In the genomic region with DNA sequence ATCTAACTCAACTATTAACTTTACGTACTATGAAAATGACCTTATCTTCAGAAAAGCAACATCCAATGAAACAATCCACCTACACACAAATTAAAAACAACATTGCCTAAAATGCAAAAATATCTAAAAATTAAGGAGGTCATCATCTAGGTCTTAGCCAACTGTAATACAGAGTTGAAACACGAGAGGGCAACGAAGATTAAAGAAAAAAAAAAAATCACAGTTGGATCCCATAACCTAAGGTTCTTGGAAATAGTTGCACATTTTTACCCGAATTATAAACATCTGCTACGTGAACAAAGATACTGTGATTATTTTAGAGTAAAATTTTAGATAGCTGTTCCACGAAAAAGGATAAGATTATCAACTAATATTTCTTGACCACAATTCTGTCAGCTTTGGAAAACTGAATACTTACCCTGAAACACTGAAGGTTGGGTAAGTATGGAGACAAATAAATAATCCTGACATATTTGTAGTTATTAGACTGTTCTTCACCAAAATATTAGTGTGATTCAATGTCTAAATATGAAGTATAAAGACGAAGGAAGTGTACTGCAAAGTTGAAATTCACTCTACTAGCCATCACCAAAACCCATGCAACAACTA, we compare ENCODE assay signal across 8 cellular contexts.
DNase-seq lines count a peak whose midpoint lies in the region; ATAC-seq, FAIRE-seq and TF ChIP-seq lines count a peak whose summit lies in the region.

No MANE protein-coding gene starts in this region.

- CTCF ChIA-PET in A673 (lab: Charles Lee): interaction anchor here (0.7 kb wide), 2 partner anchors 121 to 209 kb away, joined by 3 read pairs; no protein-coding TSS in a partner anchor

- no peaks in the 10 kb centered on the region for H3K9me3 ChIP-seq in A673 (ENCODE audit: low read depth, low read length, poor library complexity, severe bottlenecking)
- H3K9me3 ChIP-seq in psoas muscle: no peaks in the 10 kb centered on the region

- peaks cover 10% of the 10 kb centered on the region for H3K36me3 ChIP-seq in A673 (ENCODE audit: insufficient read depth, low read length, poor library complexity, severe bottlenecking)
- H3K36me3 ChIP-seq in psoas muscle (ENCODE audit: insufficient read depth in 1 of 2, low read depth in 1 of 2): peaks cover 0 to 44% of the 10 kb centered on the region in 2 donors

- H3K4me3 ChIP-seq in A673 (ENCODE audit: low read depth, low read length, poor library complexity, severe bottlenecking): no peak overlapping the region
- H3K4me3 ChIP-seq in fibroblast of pulmonary artery (replicated peaks; ENCODE audit: low read depth, low read length): no peak overlapping the region
- no peak overlapping the region for H3K4me3 ChIP-seq in psoas muscle

- DNase-seq in A673 (ENCODE audit: low spot score) (peak; percentile 60), GM12891 (ENCODE audit: insufficient read length, low spot score) (no peak), RKO (ENCODE audit: low spot score) (peak; percentile 57), fibroblast of pulmonary artery (ENCODE audit: low read depth) (peak; percentile 69), psoas muscle (no peak), activated gamma-delta T cell (lab: John Stamatoyannopoulos, UW) (no peak)

- no peak for TF ChIP-seq POLR2A in GM12891 (IDR thresholded peaks at IDR 0.05; ENCODE audit: low read depth, low read length)

- H3K4me1 ChIP-seq in A673 (ENCODE audit: insufficient read depth, low read length, poor library complexity, severe bottlenecking) (peaks cover 34% of the 10 kb centered on the region), psoas muscle (peaks cover 92% of the 10 kb centered on the region)

- peak; percentile 16 for FAIRE-seq in GM12891 (lab: Jason Lieb, UNC)

- 15 to 19% (median 16%) methylated on average over 7 of the region's 7 CpGs for WGBS in psoas muscle, 3 donors

- ATAC-seq in psoas muscle (peak in 2 of 4 donors; percentile 58 to 61), GM18517 (IDR thresholded peaks at IDR 0.05; ENCODE audit: unreplicated experiment) (no peak), HG02571 (IDR thresholded peaks at IDR 0.05; ENCODE audit: unreplicated experiment) (no peak)

- POLR2A ChIA-PET in A673 (lab: Charles Lee; ENCODE audit: low non-redundant PET): no interaction called here

- peak; percentile 69 for TF ChIP-seq CTCF in A673 (conservative IDR thresholded peaks at IDR 0.05; ENCODE audit: low read depth, low read length)
- TF ChIP-seq CTCF in fibroblast of pulmonary artery (IDR thresholded peaks at IDR 0.05; ENCODE audit: low read length, missing control alignments): peak; percentile 67
- TF ChIP-seq CTCF in psoas muscle (IDR thresholded peaks at IDR 0.05): peak; percentile 67

- no peak overlapping the region for H3K27ac ChIP-seq in A673 (ENCODE audit: low read depth, low read length, poor library complexity, severe bottlenecking)
- H3K27ac ChIP-seq in psoas muscle: peak overlapping the region; percentile 28

- no TSS peak for BruUV-seq in A673 (replicated peaks; lab: Mats Ljungman, UMichigan)

- intact Hi-C loops in A673 (cut with micrococcal nuclease; ENCODE audit: unreplicated experiment) (loop anchor here (1.0 to 10.0 kb wide), 3 partner anchors 149 to 795 kb away; no protein-coding TSS in a partner anchor), psoas muscle (cut with DNase I) (loop anchor here in 1 of 2 donors (10.0 kb wide), 2 partner anchors 165 to 365 kb away; a partner anchor contains a TSS)

- H3K27me3 ChIP-seq in A673 (replicated peaks; ENCODE audit: insufficient read depth, low read depth, low read length, poor library complexity): no peaks in the 10 kb centered on the region
- no peaks in the 10 kb centered on the region for H3K27me3 ChIP-seq in psoas muscle (ENCODE audit: insufficient read depth in 3 of 3, low read length in 2 of 3)

TF ChIP-seq in GM12891, 5 proteins besides CTCF, POLR2A, EP300 and RAD21:
- no peak for TF ChIP-seq POU2F2 (IDR thresholded peaks at IDR 0.05; ENCODE audit: low read depth, low read length)
- TF ChIP-seq POLR2AphosphoS5 (IDR thresholded peaks at IDR 0.05; ENCODE audit: low read depth, low read length): no peak
- TF ChIP-seq TAF1 (IDR thresholded peaks at IDR 0.05; ENCODE audit: low read depth, low read length): no peak
- TF ChIP-seq SPI1 (IDR thresholded peaks at IDR 0.05; ENCODE audit: low read depth, low read length): no peak
- TF ChIP-seq PAX5 (IDR thresholded peaks at IDR 0.05; ENCODE audit: insufficient read depth, low read length, severe bottlenecking): no peak

Comparison
In these comparisons a context has a peak if more than half of its experiments do, and no peak if none do; other contexts are left out.
1. DNase-seq: peak in A673 (single experiment), RKO (single experiment) and fibroblast of pulmonary artery (single experiment); none in GM12891 (single experiment), psoas muscle (0 of 2) and activated gamma-delta T cell (single experiment).
2. Peak in every context shown above with its lines, with median percentiles within 50 percentile points of each other: CTCF ChIP-seq.